14 cellular contexts compared by ENCODE assay signal in genomic region chr6:150297327-150298028, GRCh38.
DNase-seq lines count a peak whose midpoint lies in the region; ATAC-seq, FAIRE-seq and TF ChIP-seq lines count a peak whose summit lies in the region.
"Had no signal": no experiment of that assay in that cellular context is flagged by ENCODE, and none has a peak within 500 bp of the region (broad histone marks: within the 10 kb centered on the region; RNA-seq: fewer than 3 reads in every experiment).

No MANE protein-coding gene starts in this region.

- no peaks in the 10 kb centered on the region for H3K79me2 ChIP-seq in K562 (ENCODE audit: control insufficient read depth, insufficient read depth, low read length)

- TF ChIP-seq RAD21 in Ishikawa (IDR thresholded peaks at IDR 0.05; ENCODE audit: low read depth) (no peak), K562 (CRISPR knock-in tag; conservative IDR thresholded peaks at IDR 0.05 in 1 of 2, IDR thresholded peaks at IDR 0.05 in 1 of 2) (no peak)

- FAIRE-seq in K562 (lab: Jason Lieb, UNC) = peak; percentile 23

- H3K27ac ChIP-seq in K562 (ENCODE audit: extremely low read depth, low read depth, low read length) = peak overlapping the region; percentile 64; the same call in 2 of the 3 replicates
- no peak overlapping the region for H3K27ac ChIP-seq in gastroesophageal sphincter
- H3K27ac ChIP-seq: gastrocnemius medialis had no signal

- H3K4me3 Mint-ChIP-seq in activated naive CD8-positive, alpha-beta T cell treated with anti-CD3 and anti-CD28 coated beads for 36 hours = no peak overlapping the region
- H3K4me3 Mint-ChIP-seq: activated T-helper 1 cell treated with anti-CD3 and anti-CD28 coated beads, Interleukin-12 subunit alpha, Interleukin-12 subunit beta, Interleukin-2, Interleukin-4 antibody, amounts not matched to agents 30 ng/mL and 10 ng/mL and 1 ng/mL, durations not matched to agents 14 hours and 24 hours and 36 hours; central memory CD8-positive, alpha-beta T cell had no signal

- peaks cover 8% of the 10 kb centered on the region for H3K4me1 Mint-ChIP-seq in activated naive CD8-positive, alpha-beta T cell treated with anti-CD3 and anti-CD28 coated beads for 36 hours

- no peak overlapping the region for H3K27ac Mint-ChIP-seq in activated naive CD8-positive, alpha-beta T cell treated with anti-CD3 and anti-CD28 coated beads for 36 hours
- H3K27ac Mint-ChIP-seq: activated T-helper 1 cell treated with anti-CD3 and anti-CD28 coated beads, Interleukin-12 subunit alpha, Interleukin-12 subunit beta, Interleukin-2, Interleukin-4 antibody, amounts not matched to agents 30 ng/mL and 10 ng/mL and 1 ng/mL, durations not matched to agents 14 hours and 24 hours and 36 hours had no signal

- ATAC-seq in K562 (peak; percentile 88), gastroesophageal sphincter (peak; percentile 39), HG02588 (IDR thresholded peaks at IDR 0.05; ENCODE audit: unreplicated experiment) (no peak)
- ATAC-seq: gastrocnemius medialis had no signal

- no peaks in the 10 kb centered on the region for H3K9me1 ChIP-seq in K562 (ENCODE audit: control insufficient read depth, insufficient read depth, low read length)

- H3K4me2 ChIP-seq in K562 (ENCODE audit: insufficient read depth, low read length) = 0 out of 2 replicates have a peak overlapping the region, but pooled peaks have one; percentile 2

- intact Hi-C loops in K562 (cut with micrococcal nuclease) = no loop called here

- H3K9me3 ChIP-seq in K562 (replicated peaks; ENCODE audit: control insufficient read depth, insufficient read depth, low read depth, low read length) = peaks cover 21% of the 10 kb centered on the region
- H3K9me3 ChIP-seq in gastroesophageal sphincter = peaks cover 0 to 13% (median 0%) of the 10 kb centered on the region in 3 donors

- CTCF ChIA-PET in K562 (lab: Yijun Ruan, JAX; ENCODE audit: low intra/inter-chr PET ratio) = no interaction called here

- H3K27me3 ChIP-seq in K562 (ENCODE audit: control insufficient read depth in 2 of 2, insufficient read depth in 2 of 2, low read length in 2 of 2) = no peaks in the 10 kb centered on the region
- H3K27me3 ChIP-seq in gastroesophageal sphincter = peaks cover 4% of the 10 kb centered on the region
- H3K27me3 ChIP-seq: gastrocnemius medialis had no signal

- H3K36me3 ChIP-seq in K562 (ENCODE audit: control insufficient read depth, insufficient read depth, low read length) = no peaks in the 10 kb centered on the region
- H3K36me3 ChIP-seq in gastroesophageal sphincter = no peaks in the 10 kb centered on the region
- H3K36me3 ChIP-seq: gastrocnemius medialis had no signal

- in situ Hi-C loops in K562 (cut with MboI) = no loop called here

- no peak overlapping the region for H3K9ac ChIP-seq in K562 (ENCODE audit: insufficient read depth in 1 of 2, low read depth in 2 of 2, low read length in 2 of 2)

- TF ChIP-seq EP300 in Ishikawa (IDR thresholded peaks at IDR 0.05; ENCODE audit: borderline replicate concordance) (no peak), K562 (IDR thresholded peaks at IDR 0.05; ENCODE audit: low read length) (peak; percentile 16; the same call in 1 of the 2 replicates), gastroesophageal sphincter (IDR thresholded peaks at IDR 0.05) (no peak)

- POLR2A ChIA-PET in K562 (lab: Yijun Ruan, JAX) = interaction anchor here (0.9 to 2.4 kb wide), 5 partner anchors 10 to 21 kb away, joined by 3 to 13 read pairs (median 3); no protein-coding TSS in a partner anchor

- peak overlapping the region; percentile 60 for H2AFZ ChIP-seq in K562 (ENCODE audit: low read depth, low read length)

- BruUV-seq in K562 (replicated peaks; lab: Mats Ljungman, UMichigan) = no TSS peak

- H3K36me3 Mint-ChIP-seq in activated naive CD8-positive, alpha-beta T cell treated with anti-CD3 and anti-CD28 coated beads for 36 hours = peaks cover 2% of the 10 kb centered on the region

- TF ChIP-seq CTCF in K562 (IDR thresholded peaks at IDR 0.05 in 2 of 3, conservative IDR thresholded peaks at IDR 0.05 in 1 of 3; ENCODE audit: insufficient read depth in 2 of 3, low read depth in 1 of 3, low read length in 3 of 3) (no peak), gastroesophageal sphincter (IDR thresholded peaks at IDR 0.05) (no peak)

- WGBS in K562 (ENCODE audit: insufficient coverage, low coverage, missing lambda C conversion rate) = 72% methylated on average over 3 of the region's 3 CpGs
- 49 to 82% methylated on average over 2 to 3 of the region's 3 CpGs for WGBS in gastroesophageal sphincter (ENCODE audit: low coverage in 1 of 2), 2 donors

- H3K4me3 ChIP-seq in K562 (no peak overlapping the region), gastroesophageal sphincter (no peak overlapping the region)
- H3K4me3 ChIP-seq: gastrocnemius medialis had no signal

- H3K27me3 Mint-ChIP-seq in activated naive CD8-positive, alpha-beta T cell treated with anti-CD3 and anti-CD28 coated beads for 36 hours = peaks cover 13% of the 10 kb centered on the region
- H3K27me3 Mint-ChIP-seq: central memory CD8-positive, alpha-beta T cell had no signal

- H4K20me1 ChIP-seq in K562 (replicated peaks; ENCODE audit: control insufficient read depth, insufficient read depth, low read length) = no peaks in the 10 kb centered on the region

- TF ChIP-seq POLR2A in K562 (conservative IDR thresholded peaks at IDR 0.05) (no peak), gastroesophageal sphincter (IDR thresholded peaks at IDR 0.05) (no peak)

- peak; percentile 22 for DNase-seq in AG08395 (ENCODE audit: low spot score)
- DNase-seq in K562 (ENCODE audit: extremely low read depth in 1 of 4, low spot score in 3 of 4) = peak; percentile 56 to 72 (median 66)
- no peak for DNase-seq in activated naive CD8-positive, alpha-beta T cell treated with anti-CD3 and anti-CD28 coated beads for 36 hours
- DNase-seq in NCI-H510A treated with DMSO at 0.1 percent for 48 hours (lab: John Stamatoyannopoulos, UW) = no peak
- no peak for DNase-seq in COLO668 (lab: John Stamatoyannopoulos, UW; ENCODE audit: unreplicated experiment)
- DNase-seq: activated CD4-positive, alpha-beta T cell treated with anti-CD3 and anti-CD28 coated beads for 48 hours; gastrocnemius medialis; NCI-H146; occipital lobe had no signal

- peaks cover 8% of the 10 kb centered on the region for H3K9me3 Mint-ChIP-seq in activated naive CD8-positive, alpha-beta T cell treated with anti-CD3 and anti-CD28 coated beads for 36 hours

- peaks cover 3 to 23% of the 10 kb centered on the region in 2 experiments; a peak in 4 of 5 replicates for H3K4me1 ChIP-seq in K562 (replicated peaks in 1 of 2; ENCODE audit: control insufficient read depth in 2 of 2, insufficient read depth in 2 of 2, low read length in 2 of 2)
- H3K4me1 ChIP-seq in gastroesophageal sphincter = no peaks in the 10 kb centered on the region

TF ChIP-seq in Ishikawa, 13 proteins besides CTCF, POLR2A, EP300 and RAD21:
- TF ChIP-seq CEBPB (IDR thresholded peaks at IDR 0.05) (0 out of 2 replicates have a peak, but pooled peaks have one; percentile 18), MAX (IDR thresholded peaks at IDR 0.05) (no peak)

TF ChIP-seq in K562, 482 proteins besides CTCF, POLR2A, EP300 and RAD21 (continues in another document):
- TF ChIP-seq TOE1 (IDR thresholded peaks at IDR 0.05; ENCODE audit: borderline replicate concordance) = peak; percentile 48; the same call in 1 of the 2 replicates
- TF ChIP-seq TOE1 (CRISPR knock-in tag; IDR thresholded peaks at IDR 0.05; ENCODE audit: borderline replicate concordance, low read depth) = no peak
- TF ChIP-seq FOSL1 (tag; conservative IDR thresholded peaks at IDR 0.05) = peak; percentile 97
- no peak for TF ChIP-seq XRCC5 (IDR thresholded peaks at IDR 0.05; ENCODE audit: low read depth, low read length)
- TF ChIP-seq MCM7 (IDR thresholded peaks at IDR 0.05) = no peak
- TF ChIP-seq RFX7 (CRISPR knock-in tag; IDR thresholded peaks at IDR 0.05) = no peak
- no peak for TF ChIP-seq NFE2L1 (tag; IDR thresholded peaks at IDR 0.05; ENCODE audit: borderline replicate concordance, low read depth)
- no peak for TF ChIP-seq BRF2 (IDR thresholded peaks at IDR 0.05; ENCODE audit: borderline replicate concordance, insufficient read depth, insufficient read length)
- no peak for TF ChIP-seq SOX6 (IDR thresholded peaks at IDR 0.05)
- no peak for TF ChIP-seq HEY1 (CRISPR knock-in tag; IDR thresholded peaks at IDR 0.05; ENCODE audit: borderline replicate concordance)
- no peak for TF ChIP-seq CBFB (CRISPR knock-in tag; IDR thresholded peaks at IDR 0.05)
- TF ChIP-seq ZFX (CRISPR knock-in tag; IDR thresholded peaks at IDR 0.05) = 0 out of 2 replicates have a peak, but pooled peaks have one; percentile 20
- no peak for TF ChIP-seq MAFG (tag; conservative IDR thresholded peaks at IDR 0.05)
- TF ChIP-seq CBX1 (IDR thresholded peaks at IDR 0.05; ENCODE audit: low read depth) = peak; percentile 78
- TF ChIP-seq ETV6 (IDR thresholded peaks at IDR 0.05; ENCODE audit: borderline replicate concordance in 1 of 2, low read depth in 2 of 2, low read length in 1 of 2) = no peak
- no peak for TF ChIP-seq ETV6 (CRISPR knock-in tag; IDR thresholded peaks at IDR 0.05; ENCODE audit: borderline replicate concordance)
- no peak for TF ChIP-seq MAX (CRISPR knock-in tag; IDR thresholded peaks at IDR 0.05)
- TF ChIP-seq ZNF140 (CRISPR knock-in tag; IDR thresholded peaks at IDR 0.05) = no peak

Comparison
In these comparisons a context has a peak if more than half of its experiments do, and no peak if none do; other contexts are left out.
1. DNase-seq: peak in AG08395 (single experiment) and K562 (4 of 4); none in activated naive CD8-positive, alpha-beta T cell treated with anti-CD3 and anti-CD28 coated beads for 36 hours (single experiment), NCI-H510A treated with DMSO at 0.1 percent for 48 hours (single experiment) and COLO668 (single experiment).